In the genomic region with DNA sequence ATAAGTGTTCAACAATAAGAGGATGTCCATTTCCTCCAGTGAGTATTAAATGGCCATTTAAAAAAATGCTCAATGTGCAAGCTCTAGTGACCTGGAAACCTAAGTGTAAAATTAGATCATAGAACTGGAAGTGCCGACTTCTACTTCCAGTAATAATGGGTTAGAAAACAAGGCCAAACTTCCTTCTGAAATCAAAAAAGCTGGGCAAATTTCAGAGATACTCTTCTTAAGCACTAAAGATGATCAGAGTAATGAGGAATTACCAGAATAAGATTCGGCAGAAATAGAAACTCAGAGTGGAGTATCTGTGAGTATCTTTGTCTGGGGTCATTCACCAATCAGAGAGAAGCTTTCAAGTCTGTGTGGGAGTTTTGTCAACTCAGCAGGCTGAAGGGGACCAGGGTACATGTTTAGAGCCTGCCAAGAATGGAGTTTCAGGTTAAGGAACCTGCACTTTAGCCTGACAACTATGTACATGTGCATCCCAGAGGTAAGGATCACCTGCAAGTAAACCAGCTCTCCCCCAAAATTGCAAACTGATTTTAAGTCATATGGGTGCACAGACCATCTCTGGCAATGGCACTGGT, we compare ENCODE assay signal across 19 cellular contexts. TPM values are rescaled to one million over a fixed set of nuclear protein-coding genes. Genes with fewer than 3 reads are reported as not detected.
"Had no signal": no experiment of that assay in that cellular context is flagged by ENCODE, and none has a peak within 500 bp of the region (broad histone marks: within the 10 kb centered on the region; RNA-seq: fewer than 3 reads in every experiment).

No MANE protein-coding gene starts in this region.

- H3K27me3 ChIP-seq: sigmoid colon had no signal

- ATAC-seq: activated naive CD4-positive, alpha-beta T cell treated with anti-CD3 and anti-CD28 coated beads, Interleukin-2, amount 50 U/mL, for 72 hours; T-helper 17 cell had no signal

- H3K9me3 ChIP-seq: psoas muscle had no signal

- H3K4me3 ChIP-seq: psoas muscle, sigmoid colon, stomach had no signal

- DNase-seq: activated CD4-positive, alpha-beta memory T cell treated with anti-CD3 and anti-CD28 coated beads, Interleukin-2, amount 10 ng/mL, durations not matched to agents 7 days and 5 days; activated CD4-positive, alpha-beta T cell treated with anti-CD3 and anti-CD28 coated beads for 4 hours; activated gamma-delta T cell; activated T-cell treated with anti-CD3 and anti-CD28 coated beads, Interleukin-2, amount 50 U/mL, for 24 hours; amniotic stem cell; central memory CD4-positive, alpha-beta T cell; cortex of kidney; effector memory CD4-positive, alpha-beta T cell; hypothalamus; kidney; psoas muscle; sigmoid colon; stimulated activated CD4-positive, alpha-beta T cell treated with anti-CD3 and anti-CD28 coated beads, Interleukin-12 subunit alpha, Interleukin-12 subunit beta, amount 100 ng/mL, for 4 hours; stimulated activated CD4-positive, alpha-beta T cell treated with anti-CD3 and anti-CD28 coated beads, Interleukin-2, amount 100 ng/mL, for 24 hours; stomach; T-helper 17 cell had no signal

- H3K36me3 ChIP-seq: sigmoid colon, stomach had no signal

RNA-seq across cellular contexts. Expression of a gene that starts 17.1 kb away (rescaled TPM):
- total RNA-seq: activated CD4-positive, alpha-beta memory T cell treated with anti-CD3 and anti-CD28 coated beads, Interleukin-2, amount 10 ng/mL, durations not matched to agents 7 days and 5 days; activated naive CD4-positive, alpha-beta T cell treated with anti-CD3 and anti-CD28 coated beads, Interleukin-2, amount 50 U/mL, for 72 hours; frontal cortex; mesothelial cell of epicardium; psoas muscle; sigmoid colon; stomach; T-helper 17 cell had no signal

RNA-seq across cellular contexts. Expression of a gene that starts 20.0 kb away (rescaled TPM):
- total RNA-seq: activated CD4-positive, alpha-beta memory T cell treated with anti-CD3 and anti-CD28 coated beads, Interleukin-2, amount 10 ng/mL, durations not matched to agents 7 days and 5 days; activated naive CD4-positive, alpha-beta T cell treated with anti-CD3 and anti-CD28 coated beads, Interleukin-2, amount 50 U/mL, for 72 hours; mesothelial cell of epicardium had no signal
